In the genomic region with DNA sequence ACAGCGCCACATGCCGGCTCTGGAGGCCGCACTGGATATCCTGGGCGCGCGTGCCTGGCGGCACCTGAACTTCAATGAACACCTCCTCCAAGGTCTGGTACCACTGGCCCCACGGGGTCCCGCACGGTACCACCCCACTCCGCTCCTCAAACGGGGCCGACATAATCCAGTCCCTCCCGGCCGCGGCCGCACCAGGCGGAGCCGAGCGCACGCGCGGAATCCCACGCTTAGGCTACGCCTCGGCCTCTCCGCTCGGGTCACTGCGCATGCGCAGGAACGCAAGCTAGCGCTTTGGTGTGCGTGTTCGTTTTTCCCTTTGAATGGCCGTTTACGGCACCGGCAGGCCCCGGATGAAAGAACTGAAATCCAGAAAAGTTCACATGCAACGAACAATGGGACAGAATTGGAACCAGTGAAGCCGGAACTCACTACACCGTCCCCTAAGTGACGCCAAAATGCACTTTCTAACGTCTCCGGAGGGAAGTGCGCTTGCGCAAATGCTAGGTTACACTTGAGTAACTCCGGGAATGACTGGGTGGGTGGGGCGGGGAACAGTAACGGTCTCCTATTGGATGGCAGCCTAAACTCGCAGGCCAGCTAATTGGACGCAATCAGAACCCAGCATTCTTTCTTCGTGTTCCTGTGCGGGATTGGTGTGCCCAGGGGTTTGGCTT, we compare ENCODE assay signal across 8 cellular contexts. TPM values are rescaled to one million over a fixed set of nuclear protein-coding genes. Genes with fewer than 3 reads are reported as not detected.
A peak's percentile ranks its signal among the peaks of the same experiment; 100 is the strongest.
DNase-seq lines count a peak whose midpoint lies in the region; FAIRE-seq and TF ChIP-seq lines count a peak whose summit lies in the region.

A gene with protein sequence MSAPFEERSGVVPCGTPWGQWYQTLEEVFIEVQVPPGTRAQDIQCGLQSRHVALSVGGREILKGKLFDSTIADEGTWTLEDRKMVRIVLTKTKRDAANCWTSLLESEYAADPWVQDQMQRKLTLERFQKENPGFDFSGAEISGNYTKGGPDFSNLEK (minus strand): TSS at position 215 of the 674 bp plus-strand sequence. CDS start 52 bp downstream, at position 163.

- peaks cover 34% of the 10 kb centered on the region for H3K36me3 Mint-ChIP-seq in nephron (ENCODE audit: low read depth)
- H3K36me3 Mint-ChIP-seq in stimulated activated naive CD8-positive, alpha-beta T cell treated with anti-CD3 and anti-CD28 coated beads, Interleukin-15, Interleukin-2, amounts not matched to agents 100 ng/mL and 50 ng/mL, for 24 hours (ENCODE audit: low read depth): peaks cover 42% of the 10 kb centered on the region

- TF ChIP-seq POLR2A in H54 (IDR thresholded peaks at IDR 0.05; ENCODE audit: low read depth, low read length) (peak; percentile 93), Raji (IDR thresholded peaks at IDR 0.05; ENCODE audit: insufficient read depth, low read depth, low read length) (peak; percentile 89)

- TF ChIP-seq CTCF in Loucy (conservative IDR thresholded peaks at IDR 0.05; ENCODE audit: low read length) (no peak; the same call in 1 of the 2 replicates), fibroblast of the aortic adventitia (IDR thresholded peaks at IDR 0.05; ENCODE audit: insufficient read depth, low read length) (no peak), nephron (IDR thresholded peaks at IDR 0.05; ENCODE audit: unreplicated experiment in 3 of 3) (peak in 1 of 3 experiments; percentile 39)

- H3K9ac ChIP-seq in ES-I3 (ENCODE audit: low read depth, low read length) (peak within 1 kb of the TSS; percentile 84), Loucy (ENCODE audit: low read depth, low read length, poor library complexity, severe bottlenecking) (peak within 1 kb of the TSS; percentile 98)

- peak within 1 kb of the TSS; percentile 86 for H3K4me2 ChIP-seq in Loucy (ENCODE audit: low read depth, low read length, poor library complexity, severe bottlenecking)

- H4K20me1 ChIP-seq in Loucy (ENCODE audit: insufficient read depth, low read length, poor library complexity, severe bottlenecking): peaks cover 11% of the 10 kb centered on the region

- no peaks in the 10 kb centered on the region for H3K9me2 ChIP-seq in Loucy (replicated peaks; ENCODE audit: low read depth, low read length)

- peaks cover 50% of the 10 kb centered on the region for H3K4me1 Mint-ChIP-seq in nephron
- peaks cover 49% of the 10 kb centered on the region for H3K4me1 Mint-ChIP-seq in stimulated activated naive CD8-positive, alpha-beta T cell treated with anti-CD3 and anti-CD28 coated beads, Interleukin-15, Interleukin-2, amounts not matched to agents 100 ng/mL and 50 ng/mL, for 24 hours (ENCODE audit: low read depth)

- H3K36me3 ChIP-seq in ES-I3 (ENCODE audit: insufficient read depth, low read length) (peaks cover 2% of the 10 kb centered on the region), Loucy (ENCODE audit: insufficient read depth, low read length) (no peaks in the 10 kb centered on the region)

- H3K4me3 ChIP-seq in Loucy (ENCODE audit: low read length, poor library complexity, severe bottlenecking): peak within 1 kb of the TSS; percentile 98
- peak within 1 kb of the TSS; percentile 84 for H3K4me3 ChIP-seq in fibroblast of the aortic adventitia (ENCODE audit: low read depth, low read length)

- H3K79me2 ChIP-seq in Loucy (ENCODE audit: insufficient read depth, low read length): peaks cover 74% of the 10 kb centered on the region

- no peaks in the 10 kb centered on the region for H3K27me3 Mint-ChIP-seq in nephron (ENCODE audit: low read depth)
- H3K27me3 Mint-ChIP-seq in stimulated activated naive CD8-positive, alpha-beta T cell treated with anti-CD3 and anti-CD28 coated beads, Interleukin-15, Interleukin-2, amounts not matched to agents 100 ng/mL and 50 ng/mL, for 24 hours: no peaks in the 10 kb centered on the region

- H3K27ac Mint-ChIP-seq in nephron: peak within 1 kb of the TSS; percentile 100
- peak within 1 kb of the TSS; percentile 99 for H3K27ac Mint-ChIP-seq in stimulated activated naive CD8-positive, alpha-beta T cell treated with anti-CD3 and anti-CD28 coated beads, Interleukin-15, Interleukin-2, amounts not matched to agents 100 ng/mL and 50 ng/mL, for 24 hours

- H3K4me3 Mint-ChIP-seq in nephron: peak within 1 kb of the TSS; percentile 92 to 94 (median 92)
- peak within 1 kb of the TSS; percentile 97 for H3K4me3 Mint-ChIP-seq in stimulated activated naive CD8-positive, alpha-beta T cell treated with anti-CD3 and anti-CD28 coated beads, Interleukin-15, Interleukin-2, amounts not matched to agents 100 ng/mL and 50 ng/mL, for 24 hours

- no peaks in the 10 kb centered on the region for H3K9me3 Mint-ChIP-seq in nephron
- no peaks in the 10 kb centered on the region for H3K9me3 Mint-ChIP-seq in stimulated activated naive CD8-positive, alpha-beta T cell treated with anti-CD3 and anti-CD28 coated beads, Interleukin-15, Interleukin-2, amounts not matched to agents 100 ng/mL and 50 ng/mL, for 24 hours

- H3K9me3 ChIP-seq in ES-I3 (ENCODE audit: control insufficient read depth, insufficient read depth, low read length) (no peaks in the 10 kb centered on the region), Loucy (ENCODE audit: insufficient read depth, low read depth, low read length) (no peaks in the 10 kb centered on the region)

- DNase-seq in H54 (ENCODE audit: insufficient read length, low spot score) (peak; percentile 74), fibroblast of the aortic adventitia (ENCODE audit: low read depth) (peak; percentile 99)
- DNase-seq in activated effector memory CD4-positive, alpha-beta T cell treated with Interleukin-2 at 50 U/mL for 16 hours: peak; percentile 89

- peak within 1 kb of the TSS; percentile 81 for H2AFZ ChIP-seq in Loucy (ENCODE audit: low read length)

- H3K4me1 ChIP-seq in ES-I3 (ENCODE audit: insufficient read depth, low read length): peaks cover 5% of the 10 kb centered on the region
- peaks cover 16% of the 10 kb centered on the region for H3K4me1 ChIP-seq in Loucy (ENCODE audit: insufficient read depth, low read length, poor library complexity, severe bottlenecking)

- H3K27me3 ChIP-seq in Loucy (ENCODE audit: insufficient read depth, low read length, poor library complexity, severe bottlenecking): no peaks in the 10 kb centered on the region

- FAIRE-seq in H54 (lab: Jason Lieb, UNC): peak; percentile 93

- no peaks in the 10 kb centered on the region for H3F3A ChIP-seq in Loucy (ENCODE audit: low read depth)

RNA-seq across cellular contexts. Expression of the gene that starts here (rescaled TPM):
- total RNA-seq in fibroblast of the aortic adventitia (ENCODE audit: low replicate concordance): 8.5 and 9.1 TPM in 2 replicates

Comparison
In these comparisons a context has a peak if more than half of its experiments do, and no peak if none do; other contexts are left out.
1. Peak in every context shown above with its lines: DNase-seq and H3K4me3 ChIP-seq.